11 cellular contexts compared by ENCODE assay signal in genomic region chr9:71685394-71685793, GRCh38.
DNase-seq lines count a peak whose midpoint lies in the region; ATAC-seq lines count a peak whose summit lies in the region.
"Had no signal": no experiment of that assay in that cellular context is flagged by ENCODE, and none has a peak within 500 bp of the region (broad histone marks: within the 10 kb centered on the region; RNA-seq: fewer than 3 reads in every experiment).

No MANE protein-coding gene starts in this region.

- H3K27ac Mint-ChIP-seq in activated CD8-positive, alpha-beta memory T cell treated with anti-CD3 and anti-CD28 coated beads, Interleukin-2, amount 10 ng/mL, durations not matched to agents 7 days and 5 days = peak overlapping the region; percentile 55
- H3K27ac Mint-ChIP-seq in activated naive CD8-positive, alpha-beta T cell treated with anti-CD3 and anti-CD28 coated beads for 36 hours = peak overlapping the region; percentile 40
- H3K27ac Mint-ChIP-seq in stimulated activated memory B cell treated with anti-CD40 and anti-IgM and Interleukin-4, amounts not matched to agents 10 μg/mL and 1 μg/mL and 100 μg/mL, for 72 hours = no peak overlapping the region
- H3K27ac Mint-ChIP-seq: nephron had no signal

- H3K36me3 Mint-ChIP-seq in activated CD8-positive, alpha-beta memory T cell treated with anti-CD3 and anti-CD28 coated beads, Interleukin-2, amount 10 ng/mL, durations not matched to agents 7 days and 5 days = peaks cover 59% of the 10 kb centered on the region
- H3K36me3 Mint-ChIP-seq in activated naive CD8-positive, alpha-beta T cell treated with anti-CD3 and anti-CD28 coated beads for 36 hours = peaks cover 45% of the 10 kb centered on the region
- H3K36me3 Mint-ChIP-seq in stimulated activated memory B cell treated with anti-CD40 and anti-IgM and Interleukin-4, amounts not matched to agents 10 μg/mL and 1 μg/mL and 100 μg/mL, for 72 hours = peaks cover 45% of the 10 kb centered on the region

- DNase-seq in activated CD8-positive, alpha-beta memory T cell treated with anti-CD3 and anti-CD28 coated beads, Interleukin-2, amount 10 ng/mL, durations not matched to agents 7 days and 5 days = peak; percentile 78
- no peak for DNase-seq in activated CD8-positive, alpha-beta memory T cell treated with anti-CD3 and anti-CD28 coated beads, Interleukin-2, amount 50 U/mL, for 48 hours
- DNase-seq in Kasumi-1 (lab: John Stamatoyannopoulos, UW) (peak; percentile 7 to 38), posterior cingulate gyrus (no peak), globus pallidus (ENCODE audit: low spot score) (no peak)
- DNase-seq in activated naive CD8-positive, alpha-beta T cell treated with anti-CD3 and anti-CD28 coated beads for 36 hours = no peak
- DNase-seq: amniotic stem cell, foreskin keratinocyte had no signal

- H3K27me3 Mint-ChIP-seq in activated CD8-positive, alpha-beta memory T cell treated with anti-CD3 and anti-CD28 coated beads, Interleukin-2, amount 10 ng/mL, durations not matched to agents 7 days and 5 days = no peaks in the 10 kb centered on the region
- H3K27me3 Mint-ChIP-seq in activated naive CD8-positive, alpha-beta T cell treated with anti-CD3 and anti-CD28 coated beads for 36 hours = no peaks in the 10 kb centered on the region
- H3K27me3 Mint-ChIP-seq in stimulated activated memory B cell treated with anti-CD40 and anti-IgM and Interleukin-4, amounts not matched to agents 10 μg/mL and 1 μg/mL and 100 μg/mL, for 72 hours = no peaks in the 10 kb centered on the region

- no peaks in the 10 kb centered on the region for H3K9me3 Mint-ChIP-seq in activated CD8-positive, alpha-beta memory T cell treated with anti-CD3 and anti-CD28 coated beads, Interleukin-2, amount 10 ng/mL, durations not matched to agents 7 days and 5 days (ENCODE audit: low read depth)
- no peaks in the 10 kb centered on the region for H3K9me3 Mint-ChIP-seq in activated naive CD8-positive, alpha-beta T cell treated with anti-CD3 and anti-CD28 coated beads for 36 hours
- no peaks in the 10 kb centered on the region for H3K9me3 Mint-ChIP-seq in stimulated activated memory B cell treated with anti-CD40 and anti-IgM and Interleukin-4, amounts not matched to agents 10 μg/mL and 1 μg/mL and 100 μg/mL, for 72 hours
- H3K9me3 Mint-ChIP-seq: nephron had no signal

- H3K4me3 Mint-ChIP-seq in activated CD8-positive, alpha-beta memory T cell treated with anti-CD3 and anti-CD28 coated beads, Interleukin-2, amount 10 ng/mL, durations not matched to agents 7 days and 5 days = no peak overlapping the region
- no peak overlapping the region for H3K4me3 Mint-ChIP-seq in activated naive CD8-positive, alpha-beta T cell treated with anti-CD3 and anti-CD28 coated beads for 36 hours
- H3K4me3 Mint-ChIP-seq in stimulated activated memory B cell treated with anti-CD40 and anti-IgM and Interleukin-4, amounts not matched to agents 10 μg/mL and 1 μg/mL and 100 μg/mL, for 72 hours = no peak overlapping the region
- H3K4me3 Mint-ChIP-seq: nephron had no signal

- intact Hi-C loops in posterior cingulate gyrus (cut with DNase I) = no loop called here

- peak; percentile 92 for ATAC-seq in activated CD8-positive, alpha-beta memory T cell treated with anti-CD3 and anti-CD28 coated beads, Interleukin-2, amount 10 ng/mL, durations not matched to agents 7 days and 5 days
- ATAC-seq in stimulated activated memory B cell treated with anti-CD40 and anti-IgM and Interleukin-4, amounts not matched to agents 10 μg/mL and 1 μg/mL and 100 μg/mL, for 72 hours = peak; percentile 74
- no peak for ATAC-seq in GM19452 (IDR thresholded peaks at IDR 0.05; ENCODE audit: unreplicated experiment)
- ATAC-seq: foreskin keratinocyte had no signal

- CTCF ChIA-PET in activated CD8-positive, alpha-beta memory T cell treated with anti-CD3 and anti-CD28 coated beads, Interleukin-2, amount 10 ng/mL, durations not matched to agents 7 days and 5 days (lab: Charles Lee) = interaction anchor here (0.7 to 2.8 kb wide), 8 partner anchors 31 to 97 kb away, joined by 3 to 13 read pairs (median 6); no protein-coding TSS in a partner anchor

- peaks cover 32% of the 10 kb centered on the region for H3K4me1 Mint-ChIP-seq in activated CD8-positive, alpha-beta memory T cell treated with anti-CD3 and anti-CD28 coated beads, Interleukin-2, amount 10 ng/mL, durations not matched to agents 7 days and 5 days
- H3K4me1 Mint-ChIP-seq in activated naive CD8-positive, alpha-beta T cell treated with anti-CD3 and anti-CD28 coated beads for 36 hours = peaks cover 43% of the 10 kb centered on the region
- H3K4me1 Mint-ChIP-seq in stimulated activated memory B cell treated with anti-CD40 and anti-IgM and Interleukin-4, amounts not matched to agents 10 μg/mL and 1 μg/mL and 100 μg/mL, for 72 hours = peaks cover 24% of the 10 kb centered on the region

Comparison
In these comparisons a context has a peak if more than half of its experiments do, and no peak if none do; other contexts are left out.
1. DNase-seq: peak in activated CD8-positive, alpha-beta memory T cell treated with anti-CD3 and anti-CD28 coated beads, Interleukin-2, amount 10 ng/mL, durations not matched to agents 7 days and 5 days (single experiment) and Kasumi-1 (2 of 2); none in activated CD8-positive, alpha-beta memory T cell treated with anti-CD3 and anti-CD28 coated beads, Interleukin-2, amount 50 U/mL, for 48 hours (single experiment), activated naive CD8-positive, alpha-beta T cell treated with anti-CD3 and anti-CD28 coated beads for 36 hours (single experiment), posterior cingulate gyrus (0 of 10) and globus pallidus (single experiment).